8 cellular contexts compared by ENCODE assay signal in the genomic region with DNA sequence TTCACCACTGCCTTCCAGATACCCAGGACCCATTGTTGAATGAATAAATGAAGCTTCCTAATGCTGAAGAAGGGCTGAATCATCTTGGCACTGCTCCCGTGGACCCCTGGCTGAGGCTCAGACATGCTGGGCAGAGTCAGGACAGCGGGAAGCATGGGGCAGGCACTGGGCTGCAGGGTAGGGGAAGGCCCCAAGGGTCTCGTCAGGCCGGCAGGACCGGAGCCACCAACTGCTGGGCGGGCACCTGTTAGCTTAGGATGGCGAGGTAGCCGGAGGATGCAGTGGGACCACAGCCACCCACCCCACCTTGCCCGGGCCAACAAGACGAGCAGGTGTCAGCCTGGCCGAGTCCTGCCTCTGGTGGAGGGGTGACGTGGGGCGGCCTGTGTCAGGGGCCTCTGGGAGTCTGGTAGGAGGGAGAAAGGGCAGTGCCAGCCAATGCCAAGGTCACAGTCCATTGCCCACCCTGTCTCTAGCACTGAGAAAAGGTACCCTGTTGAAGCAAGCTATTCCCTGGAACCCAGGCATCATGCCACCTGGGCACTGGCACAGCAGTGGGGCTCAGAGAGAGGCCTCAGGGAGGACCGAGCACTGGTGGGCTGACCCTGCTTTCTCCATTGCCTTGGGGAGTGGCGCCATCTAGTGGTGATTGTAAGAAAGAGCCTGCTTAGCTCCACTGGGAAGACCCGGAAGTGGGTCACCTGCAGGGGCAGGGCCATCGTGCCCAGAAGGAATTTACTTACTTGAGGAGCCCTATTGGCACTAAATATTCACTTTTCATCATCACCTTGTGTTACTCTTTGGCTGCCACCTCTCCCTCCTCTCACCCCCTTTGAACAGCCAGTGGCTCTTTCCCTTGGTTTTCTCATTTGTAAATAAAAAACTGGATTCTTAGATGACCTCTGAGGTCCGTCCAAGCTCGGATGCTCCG.
A peak's percentile ranks its signal among the peaks of the same experiment; 100 is the strongest.
DNase-seq lines count a peak whose midpoint lies in the region; ATAC-seq lines count a peak whose summit lies in the region.

No MANE protein-coding gene starts in this region.

- H3K27me3 Mint-ChIP-seq in central memory CD8-positive, alpha-beta T cell, result peaks cover 89% of the 10 kb centered on the region

- ATAC-seq in HG03159 (IDR thresholded peaks at IDR 0.05; ENCODE audit: unreplicated experiment) (peak; percentile 71), GM18520 (IDR thresholded peaks at IDR 0.05; ENCODE audit: unreplicated experiment) (no peak)
- ATAC-seq in activated CD4-positive, CD25-positive, alpha-beta regulatory T cell treated with anti-CD3 and anti-CD28 coated beads, Interleukin-2, amount 50 U/mL, for 24 hours, result peak; percentile 82 to 90
- peak; percentile 85 for ATAC-seq in central memory CD8-positive, alpha-beta T cell (replicated peaks; ENCODE audit: extremely low read depth, poor library complexity, severe bottlenecking)

- DNase-seq in EL, result peak; percentile 87
- DNase-seq in NCI-H345 treated with DMSO at 0.1 percent for 48 hours (lab: John Stamatoyannopoulos, UW; ENCODE audit: unreplicated experiment), result peak; percentile 74
- DNase-seq in central memory CD8-positive, alpha-beta T cell (ENCODE audit: low spot score in 2 of 2), result peak; percentile 77
- DNase-seq in left kidney (ENCODE audit: low read depth, low spot score), result peak; percentile 97
- peak; percentile 83 to 87 for DNase-seq in stimulated activated CD4-positive, alpha-beta T cell treated with anti-CD3 and anti-CD28 coated beads, Interleukin-2, amount 100 ng/mL, for 24 hours

- no peaks in the 10 kb centered on the region for H3K9me3 Mint-ChIP-seq in central memory CD8-positive, alpha-beta T cell

- H3K27ac Mint-ChIP-seq in central memory CD8-positive, alpha-beta T cell (ENCODE audit: low read depth), result no peak overlapping the region

- peaks cover 24% of the 10 kb centered on the region for H3K4me1 Mint-ChIP-seq in central memory CD8-positive, alpha-beta T cell

- H3K36me3 Mint-ChIP-seq in central memory CD8-positive, alpha-beta T cell (ENCODE audit: insufficient read depth), result peaks cover 6% of the 10 kb centered on the region

- H3K4me3 Mint-ChIP-seq in central memory CD8-positive, alpha-beta T cell, result no peak overlapping the region
